ENCODE assay signal across 21 cellular contexts in genomic region chr9:97075289-97075870, GRCh38. TPM values are rescaled to one million over a fixed set of nuclear protein-coding genes. Genes with fewer than 3 reads are reported as not detected.
"Had no signal": no experiment of that assay in that cellular context is flagged by ENCODE, and none has a peak within 500 bp of the region (broad histone marks: within the 10 kb centered on the region; RNA-seq: fewer than 3 reads in every experiment).

No MANE protein-coding gene starts in this region.

- H3K9me3 Mint-ChIP-seq: dendritic cell treated with granulocyte-macrophage colony-stimulating factor and Interleukin-4, amounts not matched to agents 40 ng/mL and 50 ng/mL, for 4 days; effector memory CD8-positive, alpha-beta T cell; memory B cell; natural killer cell treated with Interleukin-12 subunit alpha and Interleukin-12 subunit beta and Interleukin-15 and Interleukin-18, amount 100 ng/mL, for 72 hours had no signal

- H3K4me1 Mint-ChIP-seq: memory B cell had no signal

- H3K36me3 Mint-ChIP-seq: memory B cell; natural killer cell treated with Interleukin-12 subunit alpha and Interleukin-12 subunit beta and Interleukin-15 and Interleukin-18, amount 100 ng/mL, for 72 hours had no signal

- ATAC-seq: effector memory CD8-positive, alpha-beta T cell; gastrocnemius medialis; heart right ventricle; left lung; psoas muscle had no signal

- H3K27ac ChIP-seq: gastrocnemius medialis, heart right ventricle, left lung, lower lobe of right lung, psoas muscle, sigmoid colon, skin epidermis, stomach, thoracic aorta, transverse colon had no signal

- DNase-seq: effector memory CD8-positive, alpha-beta T cell; gastrocnemius medialis; heart right ventricle; hypothalamus; kidney glomerular epithelial cell; left lung; lower lobe of right lung; midbrain; psoas muscle; sigmoid colon; stimulated activated CD4-positive, alpha-beta T cell treated with anti-CD3 and anti-CD28 coated beads, Interleukin-12 subunit alpha, Interleukin-12 subunit beta, amount 100 ng/mL, for 4 hours; stimulated activated naive CD4-positive, alpha-beta T cell; stomach; substantia nigra; transverse colon had no signal

- H3K27ac Mint-ChIP-seq: dendritic cell treated with granulocyte-macrophage colony-stimulating factor and Interleukin-4, amounts not matched to agents 40 ng/mL and 50 ng/mL, for 4 days; effector memory CD8-positive, alpha-beta T cell; memory B cell; natural killer cell treated with Interleukin-12 subunit alpha and Interleukin-12 subunit beta and Interleukin-15 and Interleukin-18, amount 100 ng/mL, for 72 hours had no signal

- H3K9me3 ChIP-seq: gastrocnemius medialis, heart right ventricle, left lung, lower lobe of right lung, psoas muscle, sigmoid colon, stomach, thoracic aorta, transverse colon had no signal

- H3K4me3 Mint-ChIP-seq: dendritic cell treated with granulocyte-macrophage colony-stimulating factor and Interleukin-4, amounts not matched to agents 40 ng/mL and 50 ng/mL, for 4 days; effector memory CD8-positive, alpha-beta T cell; memory B cell; natural killer cell treated with Interleukin-12 subunit alpha and Interleukin-12 subunit beta and Interleukin-15 and Interleukin-18, amount 100 ng/mL, for 72 hours had no signal

- H3K36me3 ChIP-seq: gastrocnemius medialis, heart right ventricle, left lung, lower lobe of right lung, sigmoid colon, stomach, thoracic aorta, transverse colon had no signal

- H3K4me1 ChIP-seq: gastrocnemius medialis, left lung, lower lobe of right lung, psoas muscle, transverse colon had no signal

- H3K4me3 ChIP-seq: gastrocnemius medialis, heart right ventricle, left lung, lower lobe of right lung, psoas muscle, sigmoid colon, skin epidermis, stomach, thoracic aorta, transverse colon had no signal

RNA-seq across cellular contexts. Expression of gene CTSV, which starts 36.4 kb away (rescaled TPM):
- total RNA-seq: sigmoid colon, ureter had no signal
